In genomic region chr4:1834047-1834769, GRCh38 we compare ENCODE assay signal across 11 cellular contexts. TPM values are rescaled to one million over a fixed set of nuclear protein-coding genes. Genes with fewer than 3 reads are reported as not detected.
DNase-seq lines count a peak whose midpoint lies in the region; ATAC-seq and TF ChIP-seq lines count a peak whose summit lies in the region.
"Had no signal": no experiment of that assay in that cellular context is flagged by ENCODE, and none has a peak within 500 bp of the region (broad histone marks: within the 10 kb centered on the region; RNA-seq: fewer than 3 reads in every experiment).

No MANE protein-coding gene starts in this region.

- ATAC-seq in GM21360 (IDR thresholded peaks at IDR 0.05; ENCODE audit: unreplicated experiment) (peak; percentile 69), HG03442 (IDR thresholded peaks at IDR 0.05; ENCODE audit: unreplicated experiment) (peak; percentile 70), GM19467 (IDR thresholded peaks at IDR 0.05; ENCODE audit: unreplicated experiment) (no peak)

- no peaks in the 10 kb centered on the region for H3K9me3 ChIP-seq in MG63
- H3K9me3 ChIP-seq: right atrium auricular region had no signal

- peaks cover 14% of the 10 kb centered on the region; the same call in 1 of the 2 replicates for H3K36me3 ChIP-seq in MG63

- peak; percentile 82 for DNase-seq in glomerular visceral epithelial cell (ENCODE audit: extremely low spot score)
- no peak for DNase-seq in AG08395 (ENCODE audit: low spot score)
- DNase-seq in MG63, result no peak
- no peak for DNase-seq in activated CD4-positive, CD25-positive, alpha-beta regulatory T cell treated with anti-CD3 and anti-CD28 coated beads, Interleukin-2, amount 50 U/mL, for 72 hours
- DNase-seq: H7, SHP77 treated with DMSO at 0.1 percent for 48 hours had no signal

- H3K4me3 ChIP-seq in GM12875 (ENCODE audit: low read depth, low read length) (peak overlapping the region; percentile 11), MG63 (no peak overlapping the region)
- H3K4me3 ChIP-seq: right atrium auricular region had no signal

- H3K27me3 ChIP-seq in MG63, result no peaks in the 10 kb centered on the region
- H3K27me3 ChIP-seq: right atrium auricular region had no signal

- no peak for TF ChIP-seq CTCF in GM12875 (IDR thresholded peaks at IDR 0.05; ENCODE audit: borderline replicate concordance, insufficient read depth, low read depth, low read length)

RNA-seq across cellular contexts. Expression of gene LETM1, which starts 21.7 kb away (rescaled TPM):
- total RNA-seq in MG63 (2014; rRNA removed; shearing (Covaris generic); ENCODE audit: low replicate concordance), result 31.7 and 49.4 TPM in 2 replicates

RNA-seq across cellular contexts. Expression of gene NSD2, which starts 37.0 kb away (rescaled TPM):
- total RNA-seq in MG63 (2014; rRNA removed; shearing (Covaris generic); ENCODE audit: low replicate concordance), result 34.1 and 39.9 TPM in 2 replicates

RNA-seq across cellular contexts. Expression of gene FGFR3, which starts 41.1 kb away (rescaled TPM):
- 0.07 and 8.9 TPM in 2 replicates for total RNA-seq in MG63 (2014; rRNA removed; shearing (Covaris generic); ENCODE audit: low replicate concordance)
